In genomic region chr5:9187614-9188013, GRCh38 we compare ENCODE assay signal across 1 cellular context.
TF ChIP-seq lines count a peak whose summit lies in the region.

No MANE protein-coding gene starts in this region.

TF ChIP-seq in IMR-90, 13 proteins besides CTCF, POLR2A, EP300 and RAD21:
- TF ChIP-seq USF2 (IDR thresholded peaks at IDR 0.05; ENCODE audit: low read depth, low read length) (no peak), NFE2L2 (IDR thresholded peaks at IDR 0.05; ENCODE audit: low read depth, low read length) (no peak), CHD1 (IDR thresholded peaks at IDR 0.05; ENCODE audit: low read depth, low read length) (no peak), MXI1 (IDR thresholded peaks at IDR 0.05; ENCODE audit: borderline replicate concordance, low read depth, low read length) (no peak), SMC3 (IDR thresholded peaks at IDR 0.05; ENCODE audit: low read depth, low read length) (no peak), ELK1 (IDR thresholded peaks at IDR 0.05; ENCODE audit: borderline replicate concordance, low read depth, low read length) (no peak), MAZ (IDR thresholded peaks at IDR 0.05; ENCODE audit: borderline replicate concordance, low read depth, low read length) (no peak), RFX5 (IDR thresholded peaks at IDR 0.05; ENCODE audit: low read depth, low read length) (no peak), MAFK (IDR thresholded peaks at IDR 0.05; ENCODE audit: low read depth, low read length) (no peak)
TF ChIP-seq in IMR-90: peak in this region for 0.
